Comparison of ENCODE assay signal across 2 cellular contexts in genomic region chr17:28707339-28707720, GRCh38.
TF ChIP-seq lines count a peak whose summit lies in the region.

No MANE protein-coding gene starts in this region.

TF ChIP-seq in HEK293, 187 proteins besides CTCF, POLR2A, EP300 and RAD21:
- TF ChIP-seq ZNF24 (tag by site-specific recombination; IDR thresholded peaks at IDR 0.05) = 0 out of 2 replicates have a peak, but pooled peaks have one; percentile 28
- no peak for TF ChIP-seq HOXC10 (CRISPR knock-in tag; IDR thresholded peaks at IDR 0.05)
- no peak for TF ChIP-seq ZNF623 (tag by site-specific recombination; IDR thresholded peaks at IDR 0.05)
- no peak for TF ChIP-seq BCL6B (tag by site-specific recombination; IDR thresholded peaks at IDR 0.05)
- TF ChIP-seq ZNF391 (tag by site-specific recombination; IDR thresholded peaks at IDR 0.05; ENCODE audit: borderline replicate concordance, low read depth) = no peak
- TF ChIP-seq ZNF777 (tag by site-specific recombination; IDR thresholded peaks at IDR 0.05; ENCODE audit: borderline replicate concordance) = no peak
- no peak for TF ChIP-seq SP2 (tag by site-specific recombination; IDR thresholded peaks at IDR 0.05)

TF ChIP-seq in H1, 55 proteins besides CTCF, POLR2A, EP300 and RAD21:
- TF ChIP-seq CHD1 (IDR thresholded peaks at IDR 0.05; ENCODE audit: low read depth, low read length) = no peak
- TF ChIP-seq POU5F1 (IDR thresholded peaks at IDR 0.05; ENCODE audit: low read depth, low read length) = no peak
- TF ChIP-seq SRF (IDR thresholded peaks at IDR 0.05; ENCODE audit: low read depth, low read length) = no peak
- no peak for TF ChIP-seq GTF2F1 (IDR thresholded peaks at IDR 0.05; ENCODE audit: borderline replicate concordance, low read depth, low read length)
- no peak for TF ChIP-seq YY1 (IDR thresholded peaks at IDR 0.05; ENCODE audit: low read depth, low read length)
- no peak for TF ChIP-seq TCF12 (IDR thresholded peaks at IDR 0.05; ENCODE audit: low read depth, low read length)
- TF ChIP-seq ZNF274 (IDR thresholded peaks at IDR 0.05; ENCODE audit: borderline replicate concordance, extremely low read depth, low read length) = no peak
- no peak for TF ChIP-seq POLR2AphosphoS5 (IDR thresholded peaks at IDR 0.05; ENCODE audit: low read depth, low read length)
- no peak for TF ChIP-seq ATF3 (IDR thresholded peaks at IDR 0.05; ENCODE audit: insufficient read depth, low read depth, low read length)
- TF ChIP-seq JUN (IDR thresholded peaks at IDR 0.05; ENCODE audit: low read depth, low read length) = no peak
- TF ChIP-seq ATF2 (IDR thresholded peaks at IDR 0.05; ENCODE audit: low read length) = no peak
- no peak for TF ChIP-seq SIRT6 (IDR thresholded peaks at IDR 0.05; ENCODE audit: low read length)
- TF ChIP-seq CREB1 (IDR thresholded peaks at IDR 0.05) = no peak
